8 cellular contexts compared by ENCODE assay signal in the genomic region with DNA sequence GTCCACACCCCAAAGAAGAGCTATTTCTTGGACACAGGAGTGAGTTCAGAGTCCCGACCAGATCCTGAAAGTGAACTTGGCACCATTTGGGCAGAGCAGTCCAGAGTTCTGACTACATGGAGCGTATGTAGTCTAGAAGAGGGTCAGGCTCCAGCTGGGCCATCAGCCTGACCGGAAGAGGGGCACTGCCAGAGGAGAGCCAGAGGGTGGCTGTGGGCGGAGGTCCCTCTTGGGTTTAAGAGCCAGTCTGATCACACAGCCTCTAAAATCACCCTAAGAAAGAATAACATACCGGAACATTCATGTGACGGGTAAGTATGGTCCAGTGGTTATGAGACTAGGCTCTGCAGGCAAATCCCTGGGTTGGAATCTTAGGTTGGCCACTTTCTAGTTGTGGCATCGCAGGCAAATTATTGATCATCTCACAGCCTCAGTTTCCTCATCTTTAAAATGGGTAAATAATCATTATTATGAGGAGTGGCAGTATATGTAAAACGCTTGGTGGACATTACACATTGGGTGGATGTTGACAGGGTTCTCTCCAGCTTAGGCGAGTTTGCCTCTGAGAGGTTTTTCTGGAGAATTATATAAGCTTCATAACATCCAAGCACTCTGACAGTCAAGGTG. TPM values are rescaled to one million over a fixed set of nuclear protein-coding genes. Genes with fewer than 3 reads are reported as not detected.
DNase-seq lines count a peak whose midpoint lies in the region; ATAC-seq and TF ChIP-seq lines count a peak whose summit lies in the region.

No MANE protein-coding gene starts in this region.

- intact Hi-C loops in left cardiac atrium (cut with DNase I) (loop anchor here in 1 of 2 donors (5.0 kb wide), 1 partner anchor 122 kb away; no protein-coding TSS in a partner anchor), mammary epithelial cell (cut with micrococcal nuclease) (loop anchor here (1.0 to 5.0 kb wide), 5 partner anchors 16 to 609 kb away; no protein-coding TSS in a partner anchor)

- peak overlapping the region; percentile 98 for H3K27ac Mint-ChIP-seq in mesothelial cell of epicardium

- DNase-seq in cardiac muscle cell (ENCODE audit: low read depth in 1 of 2, low spot score in 1 of 2), result no peak
- DNase-seq in left cardiac atrium, result no peak
- DNase-seq in mammary epithelial cell, result no peak
- no peak for DNase-seq in mesothelial cell of epicardium (ENCODE audit: low spot score in 2 of 2, unreplicated experiment in 2 of 2)
- DNase-seq in UCSD-AML1 (lab: John Stamatoyannopoulos, UW; ENCODE audit: unreplicated experiment), result no peak
- no peak for DNase-seq in NCI-H187 (lab: John Stamatoyannopoulos, UW)

- H3K4me1 ChIP-seq in cardiac muscle cell (ENCODE audit: low read depth) (peaks cover 10% of the 10 kb centered on the region), mammary epithelial cell (ENCODE audit: insufficient read depth, low read length) (peaks cover 16% of the 10 kb centered on the region), urinary bladder (ENCODE audit: insufficient read depth) (no peaks in the 10 kb centered on the region)

- H3K36me3 Mint-ChIP-seq in mesothelial cell of epicardium, result no peaks in the 10 kb centered on the region

- ATAC-seq in left cardiac atrium (no peak), HG02610 (IDR thresholded peaks at IDR 0.05; ENCODE audit: unreplicated experiment) (no peak)

- H2AFZ ChIP-seq in mammary epithelial cell (ENCODE audit: low read depth, low read length), result peak overlapping the region; percentile 16

- H3K9ac ChIP-seq in mammary epithelial cell (ENCODE audit: insufficient read depth, low read length), result peak overlapping the region; percentile 88

- peak overlapping the region; percentile 79 for H3K27ac ChIP-seq in cardiac muscle cell
- H3K27ac ChIP-seq in mammary epithelial cell (ENCODE audit: insufficient read depth, low read depth, low read length), result peak overlapping the region; percentile 99
- peak overlapping the region; percentile 87 for H3K27ac ChIP-seq in urinary bladder (ENCODE audit: low read depth)

- peaks cover 29% of the 10 kb centered on the region for H3K79me2 ChIP-seq in mammary epithelial cell (ENCODE audit: insufficient read depth, low read length)

- H3K36me3 ChIP-seq in cardiac muscle cell (no peaks in the 10 kb centered on the region), mammary epithelial cell (ENCODE audit: insufficient read depth, low read length) (peaks cover 4% of the 10 kb centered on the region), urinary bladder (ENCODE audit: insufficient read depth) (no peaks in the 10 kb centered on the region)

- H3K27me3 ChIP-seq in cardiac muscle cell (no peaks in the 10 kb centered on the region), mammary epithelial cell (ENCODE audit: insufficient read depth, low read length) (no peaks in the 10 kb centered on the region)

- H3K4me2 ChIP-seq in mammary epithelial cell (ENCODE audit: insufficient read depth, low read depth, low read length), result peak overlapping the region; percentile 91

- H3K4me3 Mint-ChIP-seq in mesothelial cell of epicardium, result peak overlapping the region; percentile 94

- H3K4me3 ChIP-seq in cardiac muscle cell (peak overlapping the region; percentile 59), mammary epithelial cell (replicated peaks in 1 of 3; ENCODE audit: insufficient read depth in 1 of 3, low read depth in 2 of 3, low read length in 3 of 3) (peak overlapping the region; percentile 17 to 52 (median 39)), urinary bladder (ENCODE audit: low read depth, low read length) (peak overlapping the region; percentile 47)

- no peaks in the 10 kb centered on the region for H3K9me3 Mint-ChIP-seq in mesothelial cell of epicardium

- BruUV-seq in mammary epithelial cell (replicated peaks; lab: Mats Ljungman, UMichigan), result no TSS peak

- WGBS in mammary epithelial cell (ENCODE audit: low coverage, missing lambda C conversion rate), result 72% methylated on average over 7 of the region's 9 CpGs
- 80% methylated on average over 9 of the region's 9 CpGs for WGBS in urinary bladder

- peaks cover 28% of the 10 kb centered on the region for H3K4me1 Mint-ChIP-seq in mesothelial cell of epicardium

- H3K27me3 Mint-ChIP-seq in mesothelial cell of epicardium (ENCODE audit: low read depth), result peaks cover 2% of the 10 kb centered on the region

- CTCF ChIA-PET in mammary epithelial cell (lab: Charles Lee; ENCODE audit: low non-redundant PET), result interaction anchor here (0.6 to 2.0 kb wide), 2 partner anchors 72 to 130 kb away, joined by 3 to 10 read pairs; no protein-coding TSS in a partner anchor

- TF ChIP-seq CTCF in cardiac muscle cell (IDR thresholded peaks at IDR 0.05; ENCODE audit: low read depth, low read length), result no peak
- no peak for TF ChIP-seq CTCF in mammary epithelial cell (conservative IDR thresholded peaks at IDR 0.05 in 1 of 2, IDR thresholded peaks at IDR 0.05 in 1 of 2; ENCODE audit: extremely low read depth in 1 of 2, insufficient read depth in 1 of 2, low read depth in 1 of 2, low read length in 2 of 2)
- TF ChIP-seq CTCF in mesothelial cell of epicardium (IDR thresholded peaks at IDR 0.05; ENCODE audit: unreplicated experiment), result no peak

- H3K9me3 ChIP-seq in cardiac muscle cell (ENCODE audit: low read depth) (no peaks in the 10 kb centered on the region), mammary epithelial cell (replicated peaks; ENCODE audit: insufficient read depth, low read length) (no peaks in the 10 kb centered on the region)

- in situ Hi-C loops in mammary epithelial cell (cut with MboI; ENCODE audit: low sequenced_read_pairs in 2 of 2), result loop anchor here (10.0 to 25.0 kb wide), 5 partner anchors 105 to 602 kb away; no protein-coding TSS in a partner anchor

- H4K20me1 ChIP-seq in mammary epithelial cell (ENCODE audit: insufficient read depth, low read length), result peaks cover 4% of the 10 kb centered on the region

- dilution Hi-C loops in mammary epithelial cell (cut with HindIII; ENCODE audit: low sequenced_read_pairs), result loop anchor here (5.0 kb wide), 1 partner anchor 108 kb away; no protein-coding TSS in a partner anchor

RNA-seq across cellular contexts. Expression of a gene that starts 2.1 kb away (rescaled TPM):
- total RNA-seq in cardiac muscle cell (6.9 and 8.2 TPM in 2 replicates), left cardiac atrium (1 to 10 TPM; 6.6 to 6.9 TPM), mammary epithelial cell (10 to 100 TPM; 19.3 to 39.7 TPM), mesothelial cell of epicardium (15.2 to 16.2 TPM (median 15.4 TPM) in 3 replicates), urinary bladder (20.1 TPM)
- polyA plus RNA-seq in cardiac muscle cell (5.3 and 5.7 TPM in 2 replicates), mammary epithelial cell (13.0 TPM), urinary bladder (6.1 TPM)
- 25.1 TPM for polyA minus RNA-seq in mammary epithelial cell
